9 cellular contexts compared by ENCODE assay signal in genomic region chr10:86775056-86775858, GRCh38. TPM values are rescaled to one million over a fixed set of nuclear protein-coding genes. Genes with fewer than 3 reads are reported as not detected.
DNase-seq lines count a peak whose midpoint lies in the region; ATAC-seq and TF ChIP-seq lines count a peak whose summit lies in the region.
"Had no signal": no experiment of that assay in that cellular context is flagged by ENCODE, and none has a peak within 500 bp of the region (broad histone marks: within the 10 kb centered on the region; RNA-seq: fewer than 3 reads in every experiment).

No MANE protein-coding gene starts in this region.

- H3K36me3 Mint-ChIP-seq in neural crest cell (ENCODE audit: low read depth) = peaks cover 2% of the 10 kb centered on the region
- H3K36me3 Mint-ChIP-seq in stimulated activated memory B cell treated with anti-CD40 and anti-IgM and Interleukin-4, amounts not matched to agents 10 μg/mL and 1 μg/mL and 100 μg/mL, for 72 hours = peaks cover 6% of the 10 kb centered on the region

- in situ Hi-C loops in astrocyte of the spinal cord (cut with HindIII; ENCODE audit: low sequenced_read_pairs) = no loop called here

- no peaks in the 10 kb centered on the region for H3K9me3 Mint-ChIP-seq in neural crest cell
- H3K9me3 Mint-ChIP-seq in stimulated activated memory B cell treated with anti-CD40 and anti-IgM and Interleukin-4, amounts not matched to agents 10 μg/mL and 1 μg/mL and 100 μg/mL, for 72 hours = no peaks in the 10 kb centered on the region

- no peak overlapping the region for H3K4me3 ChIP-seq in astrocyte of the spinal cord (ENCODE audit: low read depth, low read length)

- H3K4me3 Mint-ChIP-seq in neural crest cell = no peak overlapping the region
- no peak overlapping the region for H3K4me3 Mint-ChIP-seq in stimulated activated memory B cell treated with anti-CD40 and anti-IgM and Interleukin-4, amounts not matched to agents 10 μg/mL and 1 μg/mL and 100 μg/mL, for 72 hours

- DNase-seq in astrocyte of the spinal cord (ENCODE audit: low read depth, low spot score) (peak; percentile 9), neural crest cell (ENCODE audit: low read depth, low spot score) (no peak), SKM-1 treated with dmso at 0.1 percent for 144 hours (lab: John Stamatoyannopoulos, UW; ENCODE audit: unreplicated experiment) (no peak), foreskin melanocyte (no peak)
- no peak for DNase-seq in activated CD4-positive, alpha-beta T cell treated with anti-CD3 and anti-CD28 coated beads for 1 hour
- DNase-seq: stimulated activated CD4-positive, alpha-beta T cell treated with anti-CD3 and anti-CD28 coated beads, Interleukin-4, amount 100 ng/mL, for 1 hour had no signal

- peak overlapping the region; percentile 65 for H3K27ac Mint-ChIP-seq in neural crest cell (ENCODE audit: unreplicated experiment)
- no peak overlapping the region for H3K27ac Mint-ChIP-seq in stimulated activated memory B cell treated with anti-CD40 and anti-IgM and Interleukin-4, amounts not matched to agents 10 μg/mL and 1 μg/mL and 100 μg/mL, for 72 hours

- H3K4me1 Mint-ChIP-seq in neural crest cell = peaks cover 36% of the 10 kb centered on the region
- peaks cover 16% of the 10 kb centered on the region for H3K4me1 Mint-ChIP-seq in stimulated activated memory B cell treated with anti-CD40 and anti-IgM and Interleukin-4, amounts not matched to agents 10 μg/mL and 1 μg/mL and 100 μg/mL, for 72 hours

- peak; percentile 56 for ATAC-seq in GM19035 (IDR thresholded peaks at IDR 0.05; ENCODE audit: unreplicated experiment)
- peak; percentile 69 for ATAC-seq in HG03103 (IDR thresholded peaks at IDR 0.05; ENCODE audit: low read depth, unreplicated experiment)
- ATAC-seq in stimulated activated memory B cell treated with anti-CD40 and anti-IgM and Interleukin-4, amounts not matched to agents 10 μg/mL and 1 μg/mL and 100 μg/mL, for 72 hours = no peak

- TF ChIP-seq CTCF in astrocyte of the spinal cord (IDR thresholded peaks at IDR 0.05; ENCODE audit: low read depth, low read length) (no peak), neural crest cell (conservative IDR thresholded peaks at IDR 0.05) (no peak)

- no peaks in the 10 kb centered on the region for H3K27me3 Mint-ChIP-seq in neural crest cell (ENCODE audit: low read depth)
- H3K27me3 Mint-ChIP-seq in stimulated activated memory B cell treated with anti-CD40 and anti-IgM and Interleukin-4, amounts not matched to agents 10 μg/mL and 1 μg/mL and 100 μg/mL, for 72 hours = no peaks in the 10 kb centered on the region

RNA-seq across cellular contexts. Expression of gene BMPR1A, which starts 18.8 kb away (rescaled TPM):
- 77.9 and 78.6 TPM in 2 replicates for total RNA-seq in neural crest cell
